12 cellular contexts compared by ENCODE assay signal in genomic region chr14:63737582-63738006, GRCh38. TPM values are rescaled to one million over a fixed set of nuclear protein-coding genes. Genes with fewer than 3 reads are reported as not detected.
DNase-seq lines count a peak whose midpoint lies in the region; ATAC-seq and TF ChIP-seq lines count a peak whose summit lies in the region.
"Had no signal": no experiment of that assay in that cellular context is flagged by ENCODE, and none has a peak within 500 bp of the region (broad histone marks: within the 10 kb centered on the region; RNA-seq: fewer than 3 reads in every experiment).

No MANE protein-coding gene starts in this region.

- WGBS in tibial nerve, 2 donors: 80 to 90% methylated on average over 1 of the region's 1 CpG

- H3K36me3 ChIP-seq in tibial nerve: no peaks in the 10 kb centered on the region
- H3K36me3 ChIP-seq: BLaER1 treated with 17β-estradiol and CSF1 and Interleukin-3, amounts not matched to agents 10 nM and 100 nM; SJSA1 had no signal

- H3K4me3 Mint-ChIP-seq in stimulated activated naive CD8-positive, alpha-beta T cell treated with anti-CD3 and anti-CD28 coated beads, Interleukin-15, amount 100 ng/mL, for 72 hours: peak overlapping the region; percentile 39 to 45
- no peak overlapping the region for H3K4me3 Mint-ChIP-seq in stimulated activated naive B cell treated with anti-CD40 and anti-IgM and Interleukin-4, amounts not matched to agents 10 μg/mL and 1 μg/mL and 100 μg/mL, for 72 hours

- H3K27me3 Mint-ChIP-seq in stimulated activated naive CD8-positive, alpha-beta T cell treated with anti-CD3 and anti-CD28 coated beads, Interleukin-15, amount 100 ng/mL, for 72 hours: no peaks in the 10 kb centered on the region
- H3K27me3 Mint-ChIP-seq in stimulated activated naive B cell treated with anti-CD40 and anti-IgM and Interleukin-4, amounts not matched to agents 10 μg/mL and 1 μg/mL and 100 μg/mL, for 72 hours: no peaks in the 10 kb centered on the region

- DNase-seq in stimulated activated naive CD8-positive, alpha-beta T cell treated with anti-CD3 and anti-CD28 coated beads, Interleukin-15, amount 100 ng/mL, for 72 hours: no peak
- DNase-seq in stimulated activated naive CD8-positive, alpha-beta T cell treated with anti-CD3 and anti-CD28 coated beads, Interleukin-15, Interleukin-2, amounts not matched to agents 100 U/mL and 50 U/mL, for 24 hours: no peak
- DNase-seq in stimulated activated naive B cell treated with anti-CD40 and anti-IgM and Interleukin-4, amounts not matched to agents 10 μg/mL and 1 μg/mL and 100 μg/mL, for 72 hours: no peak
- DNase-seq in AG20443 (ENCODE audit: low spot score): no peak
- no peak for DNase-seq in germinal center (ENCODE audit: low spot score)
- DNase-seq in tibial nerve (ENCODE audit: low spot score in 2 of 2): no peak
- DNase-seq: mammary epithelial cell, NCI-H2029 had no signal

- no peak for TF ChIP-seq POLR2A in tibial nerve (IDR thresholded peaks at IDR 0.05)

- H3K9me3 Mint-ChIP-seq in stimulated activated naive CD8-positive, alpha-beta T cell treated with anti-CD3 and anti-CD28 coated beads, Interleukin-15, amount 100 ng/mL, for 72 hours: no peaks in the 10 kb centered on the region
- H3K9me3 Mint-ChIP-seq in stimulated activated naive B cell treated with anti-CD40 and anti-IgM and Interleukin-4, amounts not matched to agents 10 μg/mL and 1 μg/mL and 100 μg/mL, for 72 hours: no peaks in the 10 kb centered on the region

- no peaks in the 10 kb centered on the region for H3K36me3 Mint-ChIP-seq in stimulated activated naive B cell treated with anti-CD40 and anti-IgM and Interleukin-4, amounts not matched to agents 10 μg/mL and 1 μg/mL and 100 μg/mL, for 72 hours

- peak; percentile 83 for ATAC-seq in stimulated activated naive CD8-positive, alpha-beta T cell treated with anti-CD3 and anti-CD28 coated beads, Interleukin-15, amount 100 ng/mL, for 72 hours
- no peak for ATAC-seq in stimulated activated naive CD8-positive, alpha-beta T cell treated with anti-CD3 and anti-CD28 coated beads, Interleukin-15, Interleukin-2, amounts not matched to agents 100 U/mL and 50 U/mL, for 24 hours
- peak; percentile 95 for ATAC-seq in HG02571 (IDR thresholded peaks at IDR 0.05; ENCODE audit: unreplicated experiment)
- peak; percentile 96 for ATAC-seq in HG03520 (IDR thresholded peaks at IDR 0.05; ENCODE audit: unreplicated experiment)
- ATAC-seq in stimulated activated naive B cell treated with anti-CD40 and anti-IgM and Interleukin-4, amounts not matched to agents 10 μg/mL and 1 μg/mL and 100 μg/mL, for 72 hours (replicated peaks): peak; percentile 43 to 45

- H3K9me3 ChIP-seq in tibial nerve: no peaks in the 10 kb centered on the region
- H3K9me3 ChIP-seq: BLaER1 treated with 17β-estradiol and CSF1 and Interleukin-3, amounts not matched to agents 10 nM and 100 nM; SJSA1 had no signal

- TF ChIP-seq EP300 in tibial nerve (IDR thresholded peaks at IDR 0.05): no peak

- peaks cover 15% of the 10 kb centered on the region for H3K4me1 Mint-ChIP-seq in stimulated activated naive CD8-positive, alpha-beta T cell treated with anti-CD3 and anti-CD28 coated beads, Interleukin-15, amount 100 ng/mL, for 72 hours
- peaks cover 6 to 13% of the 10 kb centered on the region in 2 donors for H3K4me1 Mint-ChIP-seq in stimulated activated naive B cell treated with anti-CD40 and anti-IgM and Interleukin-4, amounts not matched to agents 10 μg/mL and 1 μg/mL and 100 μg/mL, for 72 hours

- H3K4me3 ChIP-seq in tibial nerve: no peak overlapping the region
- H3K4me3 ChIP-seq: BLaER1 treated with 17β-estradiol and CSF1 and Interleukin-3, amounts not matched to agents 10 nM and 100 nM; SJSA1 had no signal

- H3K4me1 ChIP-seq in tibial nerve: no peaks in the 10 kb centered on the region
- H3K4me1 ChIP-seq: BLaER1 treated with 17β-estradiol and CSF1 and Interleukin-3, amounts not matched to agents 10 nM and 100 nM; SJSA1 had no signal

- no peaks in the 10 kb centered on the region for H3K27me3 ChIP-seq in tibial nerve
- H3K27me3 ChIP-seq: BLaER1 treated with 17β-estradiol and CSF1 and Interleukin-3, amounts not matched to agents 10 nM and 100 nM; SJSA1 had no signal

- no peak for TF ChIP-seq CTCF in tibial nerve (IDR thresholded peaks at IDR 0.05)

- H3K27ac ChIP-seq in tibial nerve: no peak overlapping the region
- H3K27ac ChIP-seq: BLaER1 treated with 17β-estradiol and CSF1 and Interleukin-3, amounts not matched to agents 10 nM and 100 nM; SJSA1 had no signal

- H3K27ac Mint-ChIP-seq in stimulated activated naive CD8-positive, alpha-beta T cell treated with anti-CD3 and anti-CD28 coated beads, Interleukin-15, amount 100 ng/mL, for 72 hours: peak overlapping the region; percentile 78 to 90
- H3K27ac Mint-ChIP-seq in stimulated activated naive B cell treated with anti-CD40 and anti-IgM and Interleukin-4, amounts not matched to agents 10 μg/mL and 1 μg/mL and 100 μg/mL, for 72 hours: peak overlapping the region; percentile 80

RNA-seq across cellular contexts. Expression of gene SGPP1, which starts 9.7 kb away (rescaled TPM):
- total RNA-seq in tibial nerve: 10 to 100 TPM; 31.2 to 43.5 (median 35.3) TPM

Comparison
In these comparisons a context has a peak if more than half of its experiments do, and no peak if none do; other contexts are left out.
1. H3K4me3 Mint-ChIP-seq: peak in stimulated activated naive CD8-positive, alpha-beta T cell treated with anti-CD3 and anti-CD28 coated beads, Interleukin-15, amount 100 ng/mL, for 72 hours (2 of 2); none in stimulated activated naive B cell treated with anti-CD40 and anti-IgM and Interleukin-4, amounts not matched to agents 10 μg/mL and 1 μg/mL and 100 μg/mL, for 72 hours (0 of 2).